Comparison of ENCODE assay signal across 17 cellular contexts in genomic region chr7:150954986-150955518, GRCh38. TPM values are rescaled to one million over a fixed set of nuclear protein-coding genes. Genes with fewer than 3 reads are reported as not detected.
DNase-seq lines count a peak whose midpoint lies in the region; ATAC-seq and TF ChIP-seq lines count a peak whose summit lies in the region.
"Had no signal": no experiment of that assay in that cellular context is flagged by ENCODE, and none has a peak within 500 bp of the region (broad histone marks: within the 10 kb centered on the region; RNA-seq: fewer than 3 reads in every experiment).

No MANE protein-coding gene starts in this region.

- no peak overlapping the region for H3K4me3 ChIP-seq in H7 (ENCODE audit: insufficient read depth, low read depth, low read length)
- peak overlapping the region in 45 of 59 donors; percentile 1 to 53 (median 35) for H3K4me3 ChIP-seq in dorsolateral prefrontal cortex
- H3K4me3 ChIP-seq in muscle layer of duodenum (ENCODE audit: low read depth in 1 of 2, low read length in 2 of 2) = peak overlapping the region; percentile 12 to 67
- H3K4me3 ChIP-seq in stomach = peak overlapping the region; percentile 28 to 38 (median 34)
- no peak overlapping the region for H3K4me3 ChIP-seq in osteoblast (ENCODE audit: insufficient read depth, low read length)
- H3K4me3 ChIP-seq: HAP-1, mucosa of descending colon had no signal

- H3K9me3 ChIP-seq in muscle layer of duodenum (ENCODE audit: control insufficient read depth in 1 of 2, low read length in 2 of 2) (no peaks in the 10 kb centered on the region), stomach (no peaks in the 10 kb centered on the region), osteoblast (ENCODE audit: low read depth, low read length) (no peaks in the 10 kb centered on the region)
- H3K9me3 ChIP-seq: HAP-1, mucosa of descending colon had no signal

- no peaks in the 10 kb centered on the region for H3K79me2 ChIP-seq in osteoblast (ENCODE audit: insufficient read depth, low read length)

- TF ChIP-seq CTCF in dorsolateral prefrontal cortex (IDR thresholded peaks at IDR 0.05 in 54 of 56, conservative IDR thresholded peaks at IDR 0.05 in 2 of 56; ENCODE audit: low read depth in 1 of 56, partially characterized antibody in 56 of 56) (no peak), stomach (IDR thresholded peaks at IDR 0.05) (no peak), osteoblast (IDR thresholded peaks at IDR 0.05; ENCODE audit: extremely low read depth, low read depth, low read length) (no peak)

- DNase-seq in H7 (peak; percentile 76), dorsolateral prefrontal cortex (no peak), stomach (no peak), osteoblast (ENCODE audit: insufficient read length, low spot score, missing footprints) (no peak)
- DNase-seq in stimulated activated naive CD4-positive, alpha-beta T cell treated with Interleukin-2 at 50 U/mL for 16 hours (lab: John Stamatoyannopoulos, UW) = no peak
- DNase-seq: activated CD4-positive, CD25-positive, alpha-beta regulatory T cell; activated CD8-positive, alpha-beta memory T cell treated with anti-CD3 and anti-CD28 coated beads, Interleukin-2, amount 10 ng/mL, durations not matched to agents 7 days and 5 days; activated effector memory CD4-positive, alpha-beta T cell treated with anti-CD3 and anti-CD28 coated beads, Interleukin-2, amount 50 U/mL, for 16 hours; cortex of kidney; NCI-H2081 treated with DMSO at 0.1 percent for 48 hours had no signal

- no peak for TF ChIP-seq POLR2A in stomach (IDR thresholded peaks at IDR 0.05)

- H3K27ac ChIP-seq in dorsolateral prefrontal cortex (peak overlapping the region in 3 of 59 donors; percentile 21 to 58 (median 45)), muscle layer of duodenum (ENCODE audit: low read length) (peak overlapping the region; percentile 36), stomach (peak overlapping the region; percentile 23 to 78 (median 56)), osteoblast (ENCODE audit: low read depth, low read length) (no peak overlapping the region)
- H3K27ac ChIP-seq: RWPE1 had no signal

- H2AFZ ChIP-seq in osteoblast (ENCODE audit: low read length) = no peak overlapping the region

- no peak overlapping the region for H3K4me2 ChIP-seq in osteoblast (ENCODE audit: insufficient read depth, low read length)

- 56 to 81% (median 60%) methylated on average over 9 to 21 of the region's 21 CpGs for WGBS in stomach, 5 donors

- H3K36me3 ChIP-seq in H7 (replicated peaks; ENCODE audit: control insufficient read depth, insufficient read depth, low read length) (no peaks in the 10 kb centered on the region), muscle layer of duodenum (ENCODE audit: control insufficient read depth in 1 of 2, insufficient read depth in 2 of 2, low read length in 2 of 2) (peaks cover 0 to 16% of the 10 kb centered on the region in 2 donors), stomach (peaks cover 0 to 20% (median 8%) of the 10 kb centered on the region in 4 donors), osteoblast (ENCODE audit: insufficient read depth, low read length) (no peaks in the 10 kb centered on the region)
- H3K36me3 ChIP-seq: HAP-1 had no signal

- H3K27me3 ChIP-seq in H7 (ENCODE audit: control insufficient read depth, insufficient read depth, low read length) (no peaks in the 10 kb centered on the region), dorsolateral prefrontal cortex (peaks cover 0 to 4% (median 0%) of the 10 kb centered on the region in 45 donors), muscle layer of duodenum (ENCODE audit: low read depth, low read length) (no peaks in the 10 kb centered on the region), stomach (peaks cover 0 to 58% (median 25%) of the 10 kb centered on the region in 3 donors), osteoblast (ENCODE audit: insufficient read depth, low read length) (no peaks in the 10 kb centered on the region)

- TF ChIP-seq EP300 in stomach (IDR thresholded peaks at IDR 0.05) = no peak

- peaks cover 0 to 37% of the 10 kb centered on the region in 2 donors for H3K4me1 ChIP-seq in muscle layer of duodenum (ENCODE audit: control insufficient read depth in 1 of 2, insufficient read depth in 2 of 2, low read length in 2 of 2)
- H3K4me1 ChIP-seq in stomach = peaks cover 16 to 39% (median 23%) of the 10 kb centered on the region in 4 donors
- no peaks in the 10 kb centered on the region for H3K4me1 ChIP-seq in osteoblast (ENCODE audit: insufficient read depth, low read length)
- H3K4me1 ChIP-seq: HAP-1 had no signal

- no peaks in the 10 kb centered on the region for H4K20me1 ChIP-seq in osteoblast (ENCODE audit: insufficient read depth, low read length)

- intact Hi-C loops in dorsolateral prefrontal cortex (cut with DNase I) (no loop called here), stomach (cut with DNase I; ENCODE audit: low total_unique reads) (no loop called here)

- no peak for ATAC-seq in HG03442 (IDR thresholded peaks at IDR 0.05; ENCODE audit: unreplicated experiment)
- no peak for ATAC-seq in HG03095 (IDR thresholded peaks at IDR 0.05; ENCODE audit: unreplicated experiment)
- ATAC-seq: activated CD8-positive, alpha-beta memory T cell treated with anti-CD3 and anti-CD28 coated beads, Interleukin-2, amount 10 ng/mL, durations not matched to agents 7 days and 5 days; HepG2 had no signal

RNA-seq across cellular contexts. Expression of gene KCNH2, which starts 23.1 kb away (rescaled TPM):
- total RNA-seq in H7 (2014; rRNA removed; shearing (Covaris generic)) = 9.3 and 9.5 TPM in 2 replicates
- 10 to 100 TPM in 118 of 120 experiments, 1 to 10 TPM in 2; 7.8 to 27.9 (median 19.3) TPM for total RNA-seq in dorsolateral prefrontal cortex
- total RNA-seq in stomach = 10 to 100 TPM in 2 of 5 donors, 1 to 10 TPM in 3; 4.5 to 77.7 (median 8.8) TPM
- 10 to 100 TPM in 1 of 3 donors, 1 to 10 TPM in 2; 4.0 to 13.4 (median 4.2) TPM for polyA plus RNA-seq in stomach
- total RNA-seq in osteoblast = not detected in 2 replicates

RNA-seq across cellular contexts. Expression of gene NOS3, which starts 35.8 kb away (rescaled TPM):
- 15.5 and 16.5 TPM in 2 replicates for total RNA-seq in H7 (2014; rRNA removed; shearing (Covaris generic))
- total RNA-seq in dorsolateral prefrontal cortex (10 to 100 TPM in 67 of 120 experiments, 1 to 10 TPM in 53; 3.3 to 39.1 (median 10.8) TPM), stomach (10 to 100 TPM in 3 of 5 donors, 1 to 10 TPM in 2; 6.2 to 45.1 (median 27.7) TPM), osteoblast (not detected in 2 replicates)
- 1 to 10 TPM; 2.5 to 5.3 (median 4.4) TPM for polyA plus RNA-seq in stomach

Comparison
In these comparisons a context has a peak if more than half of its experiments do, and no peak if none do; other contexts are left out.
1. H3K4me3 ChIP-seq: peak in dorsolateral prefrontal cortex (45 of 59), muscle layer of duodenum (2 of 2) and stomach (4 of 4); none in H7 (single experiment) and osteoblast (single experiment).